10 cellular contexts compared by ENCODE assay signal in the genomic region with DNA sequence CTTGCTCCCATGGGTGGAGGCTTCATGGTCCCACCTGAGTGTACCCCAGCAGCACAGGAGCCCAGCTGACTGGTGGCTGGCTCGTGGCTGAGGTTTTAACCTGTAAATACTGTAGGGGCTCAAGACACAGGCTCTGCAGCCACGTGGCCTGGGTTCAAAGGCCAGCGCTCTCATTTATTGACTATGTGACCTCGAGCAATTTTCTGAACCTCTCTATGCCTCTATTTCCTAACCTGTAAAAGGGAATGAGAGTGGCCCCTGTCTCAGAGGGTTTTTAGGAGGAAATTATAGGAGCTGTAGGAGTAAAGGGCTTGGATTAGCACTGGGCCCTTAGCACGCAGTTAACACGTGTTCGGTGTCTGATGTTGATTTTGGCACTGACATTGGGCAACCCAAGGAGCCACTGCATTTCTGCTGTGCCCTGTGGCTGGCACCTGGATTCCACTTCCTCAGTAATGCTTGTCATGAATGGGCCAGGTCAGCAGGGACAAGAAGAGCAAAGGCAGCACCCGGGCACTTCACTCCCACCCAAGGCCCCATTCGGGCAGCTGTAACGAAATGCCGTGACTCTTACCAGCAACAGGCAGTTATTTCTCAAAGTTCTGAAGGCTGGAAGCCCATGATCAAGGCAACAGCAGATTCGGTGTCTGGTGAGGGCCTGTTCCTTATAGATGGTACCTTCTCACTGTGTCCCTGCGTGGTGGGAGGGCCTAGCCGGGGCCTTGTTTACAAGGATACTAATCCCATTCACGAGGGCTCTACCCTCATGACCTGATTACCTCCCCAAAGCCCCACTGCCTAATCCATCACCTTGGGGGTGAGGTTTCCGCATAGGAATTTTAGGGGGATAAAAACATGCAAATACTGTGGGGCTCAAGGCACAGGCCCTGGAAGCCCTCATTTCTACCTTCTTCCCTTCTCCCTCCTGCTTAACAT. TPM values are rescaled to one million over a fixed set of nuclear protein-coding genes. Genes with fewer than 3 reads are reported as not detected.
DNase-seq lines count a peak whose midpoint lies in the region; ATAC-seq and TF ChIP-seq lines count a peak whose summit lies in the region.
"Had no signal": no experiment of that assay in that cellular context is flagged by ENCODE, and none has a peak within 500 bp of the region (broad histone marks: within the 10 kb centered on the region; RNA-seq: fewer than 3 reads in every experiment).

No MANE protein-coding gene starts in this region.

- H3K9me3 ChIP-seq in lung (ENCODE audit: control insufficient read depth in 2 of 2, insufficient read depth in 1 of 2, low read length in 1 of 2) (no peaks in the 10 kb centered on the region), thoracic aorta (no peaks in the 10 kb centered on the region)

- H3K36me3 ChIP-seq in lung (ENCODE audit: control insufficient read depth in 2 of 2, insufficient read depth in 2 of 2, low read length in 2 of 2) = no peaks in the 10 kb centered on the region
- no peaks in the 10 kb centered on the region for H3K36me3 ChIP-seq in thoracic aorta

- WGBS in lung, 2 donors = 73 to 87% methylated on average over 16 of the region's 16 CpGs

- TF ChIP-seq CTCF in lung (IDR thresholded peaks at IDR 0.05; ENCODE audit: control extremely low read depth, extremely low read depth) (no peak), thoracic aorta (IDR thresholded peaks at IDR 0.05) (no peak)

- H3K4me3 ChIP-seq in lung = no peak overlapping the region
- no peak overlapping the region for H3K4me3 ChIP-seq in thoracic aorta
- H3K4me3 ChIP-seq: GM12878, K562 had no signal

- H3K27ac ChIP-seq in cingulate gyrus (ENCODE audit: low read depth, low read length) (peak overlapping the region; percentile 81), lung (ENCODE audit: low read depth in 1 of 2, low read length in 1 of 2) (peak overlapping the region; percentile 26 to 37), thoracic aorta (peak overlapping the region; percentile 99)

- H3K4me1 ChIP-seq in lung (ENCODE audit: control insufficient read depth in 2 of 2, insufficient read depth in 2 of 2, low read length in 2 of 2) = peaks cover 15% of the 10 kb centered on the region in 2 donors
- H3K4me1 ChIP-seq in thoracic aorta (ENCODE audit: control insufficient read depth in 1 of 2, low read depth in 2 of 2) = peaks cover 88 to 99% of the 10 kb centered on the region in 2 donors

- H3K27me3 ChIP-seq in lung (ENCODE audit: control insufficient read depth, insufficient read depth) = no peaks in the 10 kb centered on the region
- H3K27me3 ChIP-seq in thoracic aorta (replicated peaks; ENCODE audit: insufficient read depth) = no peaks in the 10 kb centered on the region

- DNase-seq in NCI-H2029 (lab: John Stamatoyannopoulos, UW) = peak; percentile 82
- peak; percentile 51 for DNase-seq in lung (ENCODE audit: low spot score)
- no peak for DNase-seq in thoracic aorta (ENCODE audit: low spot score)
- no peak for DNase-seq in effector CD8-positive, alpha-beta T cell (lab: John Stamatoyannopoulos, UW)
- no peak for DNase-seq in stimulated activated naive CD4-positive, alpha-beta T cell (lab: John Stamatoyannopoulos, UW)

- no peak for ATAC-seq in lung (ENCODE audit: insufficient read depth, low FRiP score)
- ATAC-seq in thoracic aorta (ENCODE audit: insufficient number of reproducible peaks, low FRiP score, low read depth) = no peak
- no peak for ATAC-seq in HG03342 (IDR thresholded peaks at IDR 0.05; ENCODE audit: unreplicated experiment)
- no peak for ATAC-seq in HG03442 (IDR thresholded peaks at IDR 0.05; ENCODE audit: unreplicated experiment)
- ATAC-seq: GM12878, K562 had no signal

RNA-seq across cellular contexts. Expression of a gene that starts 25.2 kb away (rescaled TPM):
- total RNA-seq in lung (10 to 100 TPM; 15.0 to 43.4 TPM), thoracic aorta (100 to 1,000 TPM; 226 to 301 TPM)
- 10 to 100 TPM; 23.8 to 24.9 TPM for polyA plus RNA-seq in lung
- polyA plus RNA-seq: K562 had no signal

Comparison
In these comparisons a context has a peak if more than half of its experiments do, and no peak if none do; other contexts are left out.
1. DNase-seq: peak in NCI-H2029 (single experiment) and lung (single experiment); none in thoracic aorta (single experiment), effector CD8-positive, alpha-beta T cell (single experiment) and stimulated activated naive CD4-positive, alpha-beta T cell (0 of 6).
2. H3K27ac ChIP-seq: peak in every context shown above with its lines; median percentile 99 in thoracic aorta; 81 in cingulate gyrus; 32 in lung.
3. RNA of a gene that starts 25.2 kb away (total RNA-seq): 226 to 301 TPM in thoracic aorta; 15.0 to 43.4 TPM in lung; every median in the first group is over 4 times any median in the second.